In genomic region chr2:166350525-166350924, GRCh38 we compare ENCODE assay signal across 38 cellular contexts. TPM values are rescaled to one million over a fixed set of nuclear protein-coding genes. Genes with fewer than 3 reads are reported as not detected.
"Had no signal": no experiment of that assay in that cellular context is flagged by ENCODE, and none has a peak within 500 bp of the region (broad histone marks: within the 10 kb centered on the region; RNA-seq: fewer than 3 reads in every experiment).

No MANE protein-coding gene starts in this region.

- H3K27me3 Mint-ChIP-seq: activated B cell treated with CpG ODN at 0.5 μM for 24 hours; activated CD8-positive, alpha-beta T cell treated with anti-CD3 and anti-CD28 coated beads for 36 hours; activated naive CD4-positive, alpha-beta T cell treated with anti-CD3 and anti-CD28 coated beads, Interleukin-2, amount 50 U/mL, for 24 hours; activated naive CD8-positive, alpha-beta T cell treated with anti-CD3 and anti-CD28 coated beads for 36 hours; activated naive CD8-positive, alpha-beta T cell treated with anti-CD3 and anti-CD28 coated beads, Interleukin-2, amount 50 U/mL, for 24 hours; activated T-helper 17 cell treated with anti-CD3 and anti-CD28 coated beads, Interleukin-2, amount 50 U/mL, for 72 hours; brain; dendritic cell treated with granulocyte-macrophage colony-stimulating factor and Interleukin-4, amounts not matched to agents 40 ng/mL and 50 ng/mL, for 4 days; T-helper 17 cell had no signal

- H3K4me1 ChIP-seq: adrenal gland, breast epithelium, foreskin keratinocyte, gastrocnemius medialis, heart left ventricle had no signal

- H3K36me3 Mint-ChIP-seq: activated naive CD4-positive, alpha-beta T cell treated with anti-CD3 and anti-CD28 coated beads, Interleukin-2, amount 50 U/mL, for 24 hours; activated naive CD8-positive, alpha-beta T cell treated with anti-CD3 and anti-CD28 coated beads for 36 hours; brain had no signal

- H3K4me3 Mint-ChIP-seq: activated B cell treated with CpG ODN at 0.5 μM for 24 hours; activated CD8-positive, alpha-beta T cell treated with anti-CD3 and anti-CD28 coated beads for 36 hours; activated naive CD4-positive, alpha-beta T cell treated with anti-CD3 and anti-CD28 coated beads for 36 hours; activated naive CD4-positive, alpha-beta T cell treated with anti-CD3 and anti-CD28 coated beads, Interleukin-2, amount 50 U/mL, for 24 hours; activated naive CD8-positive, alpha-beta T cell treated with anti-CD3 and anti-CD28 coated beads for 36 hours; activated naive CD8-positive, alpha-beta T cell treated with anti-CD3 and anti-CD28 coated beads, Interleukin-2, amount 50 U/mL, for 24 hours; activated T-cell treated with anti-CD3 and anti-CD28 coated beads, Interleukin-2, amount 50 U/mL, for 4 hours; activated T-helper 17 cell treated with anti-CD3 and anti-CD28 coated beads, Interleukin-2, amount 50 U/mL, for 72 hours; brain; dendritic cell treated with granulocyte-macrophage colony-stimulating factor and Interleukin-4, amounts not matched to agents 40 ng/mL and 50 ng/mL, for 4 days; endodermal cell; T-helper 17 cell; T-helper 2 cell treated with Interferon-gamma antibody and Interleukin-4, amounts not matched to agents 5 μg/mL and 100 μg/mL, for 36 hours had no signal

- H3K27ac ChIP-seq: adrenal gland, breast epithelium, cardiac muscle cell, coronary artery, dorsolateral prefrontal cortex, foreskin keratinocyte, gastrocnemius medialis, heart left ventricle, WERI-Rb-1 had no signal

- H3K9me3 Mint-ChIP-seq: activated B cell treated with CpG ODN at 0.5 μM for 24 hours; activated CD8-positive, alpha-beta T cell treated with anti-CD3 and anti-CD28 coated beads for 36 hours; activated naive CD4-positive, alpha-beta T cell treated with anti-CD3 and anti-CD28 coated beads for 36 hours; activated naive CD8-positive, alpha-beta T cell treated with anti-CD3 and anti-CD28 coated beads for 36 hours; activated naive CD8-positive, alpha-beta T cell treated with anti-CD3 and anti-CD28 coated beads, Interleukin-2, amount 50 U/mL, for 24 hours; activated T-cell treated with anti-CD3 and anti-CD28 coated beads, Interleukin-2, amount 50 U/mL, for 4 hours; brain; dendritic cell treated with granulocyte-macrophage colony-stimulating factor and Interleukin-4, amounts not matched to agents 40 ng/mL and 50 ng/mL, for 4 days; endodermal cell; T-helper 2 cell treated with Interferon-gamma antibody and Interleukin-4, amounts not matched to agents 5 μg/mL and 100 μg/mL, for 36 hours had no signal

- H3K27ac Mint-ChIP-seq: activated B cell treated with CpG ODN at 0.5 μM for 24 hours; activated CD8-positive, alpha-beta T cell treated with anti-CD3 and anti-CD28 coated beads for 36 hours; activated naive CD4-positive, alpha-beta T cell treated with anti-CD3 and anti-CD28 coated beads for 36 hours; activated naive CD4-positive, alpha-beta T cell treated with anti-CD3 and anti-CD28 coated beads, Interleukin-2, amount 50 U/mL, for 24 hours; activated naive CD8-positive, alpha-beta T cell treated with anti-CD3 and anti-CD28 coated beads for 36 hours; activated naive CD8-positive, alpha-beta T cell treated with anti-CD3 and anti-CD28 coated beads, Interleukin-2, amount 50 U/mL, for 24 hours; activated T-helper 17 cell treated with anti-CD3 and anti-CD28 coated beads, Interleukin-2, amount 50 U/mL, for 72 hours; brain; dendritic cell treated with granulocyte-macrophage colony-stimulating factor and Interleukin-4, amounts not matched to agents 40 ng/mL and 50 ng/mL, for 4 days; endodermal cell; T-helper 17 cell; T-helper 2 cell treated with Interferon-gamma antibody and Interleukin-4, amounts not matched to agents 5 μg/mL and 100 μg/mL, for 36 hours had no signal

- ATAC-seq: activated CD4-positive, CD25-positive, alpha-beta regulatory T cell treated with anti-CD3 and anti-CD28 coated beads, Interleukin-2, amount 50 U/mL, for 24 hours; activated CD8-positive, alpha-beta T cell treated with anti-CD3 and anti-CD28 coated beads for 36 hours; activated naive CD8-positive, alpha-beta T cell treated with anti-CD3 and anti-CD28 coated beads, Interleukin-2, amount 50 U/mL, for 24 hours; activated T-cell treated with anti-CD3 and anti-CD28 coated beads, Interleukin-2, amount 50 U/mL, for 4 hours; activated T-helper 17 cell treated with anti-CD3 and anti-CD28 coated beads, Interleukin-2, amount 50 U/mL, for 72 hours; esophagus mucosa; foreskin keratinocyte; gastrocnemius medialis; heart left ventricle; T-helper 17 cell had no signal

- DNase-seq: activated B cell treated with CpG ODN at 0.5 μM for 24 hours; activated CD4-positive, alpha-beta T cell treated with anti-CD3 and anti-CD28 coated beads for 48 hours; activated CD4-positive, alpha-beta T cell treated with anti-CD3 and anti-CD28 coated beads, Interleukin-2, amount 50 U/mL, for 1 hour; activated CD4-positive, alpha-beta T cell treated with anti-CD3 and anti-CD28 coated beads, Interleukin-2, amount 50 U/mL, for 48 hours; activated CD8-positive, alpha-beta memory T cell treated with anti-CD3 and anti-CD28 coated beads for 24 hours; activated CD8-positive, alpha-beta T cell treated with anti-CD3 and anti-CD28 coated beads for 36 hours; activated effector memory CD4-positive, alpha-beta T cell treated with Interleukin-2 at 50 U/mL for 16 hours; activated gamma-delta T cell treated with Interleukin-2 at 50 U/mL for 16 hours; activated naive CD4-positive, alpha-beta T cell treated with anti-CD3 and anti-CD28 coated beads for 36 hours; activated naive CD8-positive, alpha-beta T cell treated with anti-CD3 and anti-CD28 coated beads for 36 hours; activated naive CD8-positive, alpha-beta T cell treated with anti-CD3 and anti-CD28 coated beads, Interleukin-2, amount 50 U/mL, for 24 hours; activated T-cell treated with anti-CD3 and anti-CD28 coated beads, Interleukin-2, amount 50 U/mL, for 4 hours; adrenal gland; amygdala; aorta; central memory CD4-positive, alpha-beta T cell; cerebellar nuclear complex; dorsolateral prefrontal cortex; effector memory CD4-positive, alpha-beta T cell; endodermal cell; foreskin keratinocyte; gastrocnemius medialis; glutamatergic neuron; heart left ventricle; T-helper 1 cell; T-helper 17 cell; T1000; WERI-Rb-1 had no signal

- H3K36me3 ChIP-seq: adrenal gland, breast epithelium, cardiac muscle cell, gastrocnemius medialis, heart left ventricle, WERI-Rb-1 had no signal

- H3K4me1 Mint-ChIP-seq: activated B cell treated with CpG ODN at 0.5 μM for 24 hours; activated naive CD4-positive, alpha-beta T cell treated with anti-CD3 and anti-CD28 coated beads, Interleukin-2, amount 50 U/mL, for 24 hours; activated naive CD8-positive, alpha-beta T cell treated with anti-CD3 and anti-CD28 coated beads for 36 hours; activated naive CD8-positive, alpha-beta T cell treated with anti-CD3 and anti-CD28 coated beads, Interleukin-2, amount 50 U/mL, for 24 hours; activated T-helper 17 cell treated with anti-CD3 and anti-CD28 coated beads, Interleukin-2, amount 50 U/mL, for 72 hours; T-helper 17 cell had no signal

- H3K27me3 ChIP-seq: adrenal gland, breast epithelium, cardiac muscle cell, dorsolateral prefrontal cortex, foreskin keratinocyte, gastrocnemius medialis, heart left ventricle had no signal

- H3K4me3 ChIP-seq: adrenal gland, breast epithelium, cardiac muscle cell, coronary artery, dorsolateral prefrontal cortex, gastrocnemius medialis, heart left ventricle had no signal

- H3K9me3 ChIP-seq: adrenal gland, breast epithelium, gastrocnemius medialis, heart left ventricle had no signal

RNA-seq across cellular contexts. Expression of gene SCN9A, which starts 25.2 kb away (rescaled TPM):
- total RNA-seq: activated B cell treated with CpG ODN at 0.5 μM for 24 hours; activated CD8-positive, alpha-beta T cell treated with anti-CD3 and anti-CD28 coated beads for 36 hours; activated naive CD4-positive, alpha-beta T cell treated with anti-CD3 and anti-CD28 coated beads for 36 hours; activated naive CD8-positive, alpha-beta T cell treated with anti-CD3 and anti-CD28 coated beads for 36 hours; activated T-helper 17 cell treated with anti-CD3 and anti-CD28 coated beads, Interleukin-2, amount 50 U/mL, for 72 hours had no signal
